In the genomic region with DNA sequence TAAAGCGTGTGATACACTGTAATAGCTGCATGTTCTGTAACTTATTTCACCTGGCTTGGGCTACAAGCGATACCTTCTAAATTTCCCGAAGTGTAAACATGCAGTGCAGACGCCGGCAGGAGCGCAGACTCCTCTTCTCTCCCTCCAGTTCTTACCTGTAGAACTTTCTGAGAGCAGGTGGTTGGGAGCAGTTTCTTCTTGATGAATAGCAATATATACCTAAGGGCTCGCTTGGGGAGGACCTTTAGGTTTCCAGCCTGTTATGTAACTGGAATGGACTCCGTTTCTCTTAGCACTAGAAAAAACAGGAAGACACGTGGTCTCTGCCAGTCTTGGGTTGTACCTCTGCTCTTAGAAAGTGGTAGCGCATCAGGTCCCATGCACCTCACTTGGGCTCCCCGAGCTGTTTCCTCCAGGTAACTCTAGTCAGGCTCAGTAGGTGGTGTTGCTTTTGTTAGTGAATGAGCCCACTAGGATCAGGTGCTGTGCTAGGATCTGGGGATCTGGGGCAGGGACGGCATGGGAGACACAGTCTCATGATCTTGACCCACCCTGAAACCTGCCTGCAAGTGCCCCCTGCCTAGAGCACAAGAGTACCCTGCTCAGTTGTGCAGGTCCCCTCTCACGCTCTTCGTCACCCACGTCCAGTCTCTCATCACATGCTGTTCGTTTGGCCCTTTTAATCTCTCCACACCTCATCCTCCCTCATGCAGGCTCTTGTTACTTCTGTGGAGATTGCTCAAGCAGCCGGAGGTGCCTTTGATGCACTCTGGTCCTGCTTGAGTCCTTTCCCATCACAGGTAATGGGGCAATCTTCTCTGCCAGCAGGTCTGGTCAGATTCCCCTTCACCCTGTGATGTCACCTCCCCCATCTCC, we compare ENCODE assay signal across 9 cellular contexts. TPM values are rescaled to one million over a fixed set of nuclear protein-coding genes. Genes with fewer than 3 reads are reported as not detected.
A peak's percentile ranks its signal among the peaks of the same experiment; 100 is the strongest.
DNase-seq lines count a peak whose midpoint lies in the region; ATAC-seq, FAIRE-seq and TF ChIP-seq lines count a peak whose summit lies in the region.
"Had no signal": no experiment of that assay in that cellular context is flagged by ENCODE, and none has a peak within 500 bp of the region (broad histone marks: within the 10 kb centered on the region; RNA-seq: fewer than 3 reads in every experiment).

No MANE protein-coding gene starts in this region.

- no peaks in the 10 kb centered on the region for H3K9me3 ChIP-seq in BE2C
- no peaks in the 10 kb centered on the region for H3K9me3 ChIP-seq in Karpas-422 (ENCODE audit: low read length)
- H3K9me3 ChIP-seq in GM12878 (replicated peaks; ENCODE audit: control insufficient read depth, insufficient read depth, low read length): no peaks in the 10 kb centered on the region
- H3K9me3 ChIP-seq in mucosa of stomach (ENCODE audit: control insufficient read depth, low read length): no peaks in the 10 kb centered on the region

- CTCF ChIA-PET in GM12878 (lab: Yijun Ruan, JAX): interaction anchor here (1.2 to 3.2 kb wide), 2 partner anchors 20 to 29 kb away, joined by 3 to 16 read pairs; no protein-coding TSS in a partner anchor

- SMC1A ChIA-PET in GM12878 (lab: Charles Lee; ENCODE audit: uncharacterized antibody, unreplicated experiment): interaction anchor here (2.0 to 4.0 kb wide), 3 partner anchors 13 to 21 kb away, joined by 6 to 41 read pairs (median 7); no protein-coding TSS in a partner anchor

- intact Hi-C loops in GM12878 (cut with micrococcal nuclease; ENCODE audit: unreplicated experiment): loop anchor here (2.0 to 10.0 kb wide), 2 partner anchors 29 to 961 kb away; no protein-coding TSS in a partner anchor

- ATAC-seq in GM12878 (peak; percentile 10), HG02981 (IDR thresholded peaks at IDR 0.05; ENCODE audit: unreplicated experiment) (no peak), GM21737 (IDR thresholded peaks at IDR 0.05; ENCODE audit: unreplicated experiment) (no peak)

- RAD21 ChIA-PET in GM12878 (lab: Charles Lee; ENCODE audit: unreplicated experiment): interaction anchor here (1.4 to 3.8 kb wide), 2 partner anchors 14 to 19 kb away, joined by 4 to 32 read pairs; no protein-coding TSS in a partner anchor

- H3K4me3 ChIP-seq in BE2C (ENCODE audit: low read depth, low read length): peak overlapping the region; percentile 81
- peak overlapping the region; percentile 83 for H3K4me3 ChIP-seq in Karpas-422 (ENCODE audit: low read length)
- H3K4me3 ChIP-seq in GM12878: peak overlapping the region; percentile 79
- peak overlapping the region; percentile 31 for H3K4me3 ChIP-seq in mucosa of stomach (ENCODE audit: low read length)

- H4K20me1 ChIP-seq in Karpas-422 (ENCODE audit: insufficient read depth, low read depth, low read length) (peaks cover 55% of the 10 kb centered on the region), GM12878 (ENCODE audit: control insufficient read depth, insufficient read depth) (peaks cover 20% of the 10 kb centered on the region)

- no peaks in the 10 kb centered on the region for H3K27me3 ChIP-seq in BE2C
- H3K27me3 ChIP-seq in Karpas-422 (ENCODE audit: low read length): no peaks in the 10 kb centered on the region
- H3K27me3 ChIP-seq in GM12878 (replicated peaks in 1 of 2; ENCODE audit: control insufficient read depth in 2 of 2, insufficient read depth in 2 of 2, low read length in 1 of 2): no peaks in the 10 kb centered on the region
- no peaks in the 10 kb centered on the region for H3K27me3 ChIP-seq in mucosa of stomach (ENCODE audit: control insufficient read depth, insufficient read depth, low read length)

- no peak for TF ChIP-seq EP300 in GM12878 (IDR thresholded peaks at IDR 0.05; ENCODE audit: borderline replicate concordance in 1 of 2, control insufficient read depth in 1 of 2, low read depth in 2 of 2, low read length in 2 of 2)

- no peak for DNase-seq in BE2C
- peak; percentile 56 for DNase-seq in Karpas-422
- DNase-seq in GM12878 (ENCODE audit: low read depth, low spot score): no peak
- DNase-seq in A172 (ENCODE audit: low spot score): no peak
- no peak for DNase-seq in SKM-1 treated with dmso at 0.1 percent for 144 hours (lab: John Stamatoyannopoulos, UW; ENCODE audit: unreplicated experiment)

- peaks cover 27% of the 10 kb centered on the region for H3K36me3 ChIP-seq in BE2C
- peaks cover 12% of the 10 kb centered on the region; the same call in 1 of the 2 replicates for H3K36me3 ChIP-seq in Karpas-422 (ENCODE audit: insufficient read depth, low read length)
- H3K36me3 ChIP-seq in GM12878 (ENCODE audit: control insufficient read depth in 2 of 2, insufficient read depth in 2 of 2, low read length in 1 of 2): peaks cover 1 to 18% of the 10 kb centered on the region in 2 experiments; a peak in 2 of 4 replicates
- H3K36me3 ChIP-seq in mucosa of stomach (ENCODE audit: control insufficient read depth, insufficient read depth, low read length): no peaks in the 10 kb centered on the region

- in situ Hi-C loops in GM12878 (cut with MboI): no loop called here

- no peak overlapping the region for H2AFZ ChIP-seq in Karpas-422 (ENCODE audit: low read length)
- no peak overlapping the region for H2AFZ ChIP-seq in GM12878 (ENCODE audit: control insufficient read depth, low read depth, low read length)

- H3K79me2 ChIP-seq in Karpas-422 (ENCODE audit: low read length) (peaks cover 68% of the 10 kb centered on the region), GM12878 (ENCODE audit: control insufficient read depth, insufficient read depth, low read length) (peaks cover 70% of the 10 kb centered on the region)

- peak; percentile 44 for FAIRE-seq in GM12878 (lab: Jason Lieb, UNC)

- no peaks in the 10 kb centered on the region for H3K9me2 ChIP-seq in Karpas-422 (replicated peaks; ENCODE audit: insufficient read depth, low read length)

- H3K27ac ChIP-seq in Karpas-422 (ENCODE audit: low read length) (no peak overlapping the region), GM12878 (ENCODE audit: control insufficient read depth, insufficient read depth) (peak overlapping the region; percentile 1)
- H3K27ac ChIP-seq: epithelial cell of prostate had no signal

- H3K4me1 ChIP-seq in BE2C (peaks cover 9% of the 10 kb centered on the region), Karpas-422 (ENCODE audit: low read length) (peaks cover 69% of the 10 kb centered on the region), GM12878 (ENCODE audit: control insufficient read depth, insufficient read depth, low read length) (peaks cover 27% of the 10 kb centered on the region), mucosa of stomach (ENCODE audit: control insufficient read depth, insufficient read depth, low read length) (peaks cover 33% of the 10 kb centered on the region)

- peak overlapping the region; percentile 77 for H3K9ac ChIP-seq in Karpas-422 (ENCODE audit: low read length)
- peak overlapping the region; percentile 43 for H3K9ac ChIP-seq in GM12878 (ENCODE audit: control insufficient read depth, insufficient read depth, low read length)
- no peak overlapping the region for H3K9ac ChIP-seq in mucosa of stomach (ENCODE audit: low read length)

- TSS peak; percentile 65 for BruUV-seq in GM12878 (replicated peaks; lab: Mats Ljungman, UMichigan)

- H3K4me2 ChIP-seq in Karpas-422 (ENCODE audit: low read depth, low read length, poor library complexity, severe bottlenecking) (peak overlapping the region; percentile 91), GM12878 (ENCODE audit: control insufficient read depth, insufficient read depth) (peak overlapping the region; percentile 94)

- TF ChIP-seq POLR2A in GM12878 (IDR thresholded peaks at IDR 0.05; ENCODE audit: low read depth, low read length): no peak

- POLR2A ChIA-PET in GM12878 (lab: Charles Lee): interaction anchor here (1.1 to 4.2 kb wide), 3 partner anchors 12 to 81 kb away, joined by 4 to 35 read pairs (median 12); no protein-coding TSS in a partner anchor

- 18% methylated on average over 17 of the region's 17 CpGs for WGBS in GM12878 (ENCODE audit: insufficient coverage, insufficient replicate concordance, low lambda C conversion rate, missing lambda C conversion rate)

- TF ChIP-seq CTCF in BE2C (IDR thresholded peaks at IDR 0.05; ENCODE audit: low read depth, low read length) (no peak), GM12878 (IDR thresholded peaks at IDR 0.05 in 2 of 3, conservative IDR thresholded peaks at IDR 0.05 in 1 of 3; ENCODE audit: control insufficient read depth in 2 of 3, extremely low read depth in 1 of 3, insufficient read depth in 1 of 3, low read depth in 3 of 3, low read length in 3 of 3) (no peak)

- TF ChIP-seq RAD21 in GM12878 (IDR thresholded peaks at IDR 0.05; ENCODE audit: insufficient read depth, low read depth, low read length): no peak

TF ChIP-seq in GM12878, 131 proteins besides CTCF, POLR2A, EP300 and RAD21 (continues in another document):
- TF ChIP-seq MAX (IDR thresholded peaks at IDR 0.05; ENCODE audit: low read depth, low read length): peak; percentile 75
- no peak for TF ChIP-seq NRF1 (conservative IDR thresholded peaks at IDR 0.05; ENCODE audit: low read depth, low read length)
- TF ChIP-seq SPI1 (IDR thresholded peaks at IDR 0.05; ENCODE audit: borderline replicate concordance, insufficient read depth, low read depth, low read length): peak; percentile 19; the same call in 1 of the 2 replicates
- TF ChIP-seq MXI1 (IDR thresholded peaks at IDR 0.05; ENCODE audit: low read depth, low read length): peak; percentile 81

RNA-seq across cellular contexts. Expression of gene TENT4A, which starts 2.8 kb away (rescaled TPM):
- 39.4 TPM for polyA plus RNA-seq in BE2C (2012; ENCODE audit: insufficient read depth, insufficient read length, low read depth)
- 38.1 and 45.3 TPM in 2 replicates for total RNA-seq in Karpas-422 (2014; rRNA removed; shearing (Covaris generic); ENCODE audit: low replicate concordance)
- 184 and 188 TPM in 2 replicates for total RNA-seq in GM12878 (2013; cell fraction: nucleolus; rRNA removed)
- 15.4 and 18.3 TPM in 2 replicates for total RNA-seq in GM12878 (2014; rRNA removed)
- 14.4 and 18.4 TPM in 2 replicates for total RNA-seq in GM12878 (2014; rRNA removed; fragmentation: Illumina TruSeq; extraction: Trizol)
- 26.1 and 30.6 TPM in 2 replicates for total RNA-seq in GM12878 (2021)
- 13.0 TPM for polyA plus RNA-seq in GM12878 (2011; ENCODE audit: low read depth)
- polyA plus RNA-seq in GM12878 (2011; rRNA removed): 8.7 and 10.5 TPM in 2 replicates
- 7.8 and 8.6 TPM in 2 replicates for polyA plus RNA-seq in GM12878 (2011; cell fraction: cytosol; rRNA removed)
- polyA plus RNA-seq in GM12878 (2011; cell fraction: nucleus; rRNA removed): 101 and 119 TPM in 2 replicates
- 23.9 and 25.8 TPM in 2 replicates for polyA plus RNA-seq in GM12878 (2012)
- 18.4 and 27.5 TPM in 2 replicates for polyA plus RNA-seq in GM12878 (2014; fragmentation: Illumina TruSeq; extraction: Trizol)
- polyA plus RNA-seq in GM12878 (2014; fragmentation: Nextera tagmentation; extraction: Ambion mirVana): 1 to 10 TPM; 1.4 to 2.8 TPM
- polyA plus RNA-seq in GM12878 (2014; rRNA removed): 25.8 and 28.7 TPM in 2 replicates
- polyA plus RNA-seq in GM12878 (2016; fragmentation: Nextera tagmentation; extraction: Ambion mirVana): 1 to 10 TPM; 2.5 to 3.4 TPM
- 20.3 and 25.2 TPM in 2 replicates for polyA minus RNA-seq in GM12878 (2011; rRNA and poly(A)+ RNA removed)
- polyA minus RNA-seq in GM12878 (2011; cell fraction: cytosol; rRNA and poly(A)+ RNA removed): 11.1 and 12.5 TPM in 2 replicates
- 49.2 and 70.5 TPM in 2 replicates for polyA minus RNA-seq in GM12878 (2011; cell fraction: nucleus; rRNA and poly(A)+ RNA removed)
- 7.6 and 7.8 TPM in 2 replicates for total RNA-seq in A172 (2014; rRNA removed; shearing (Covaris generic))

Comparison
In these comparisons a context has a peak if more than half of its experiments do, and no peak if none do; other contexts are left out.
1. H3K4me3 ChIP-seq: peak in every context shown above with its lines; median percentile 83 in Karpas-422; 81 in BE2C; 79 in GM12878; 31 in mucosa of stomach.